Comparison of ENCODE assay signal across 8 cellular contexts in the genomic region with DNA sequence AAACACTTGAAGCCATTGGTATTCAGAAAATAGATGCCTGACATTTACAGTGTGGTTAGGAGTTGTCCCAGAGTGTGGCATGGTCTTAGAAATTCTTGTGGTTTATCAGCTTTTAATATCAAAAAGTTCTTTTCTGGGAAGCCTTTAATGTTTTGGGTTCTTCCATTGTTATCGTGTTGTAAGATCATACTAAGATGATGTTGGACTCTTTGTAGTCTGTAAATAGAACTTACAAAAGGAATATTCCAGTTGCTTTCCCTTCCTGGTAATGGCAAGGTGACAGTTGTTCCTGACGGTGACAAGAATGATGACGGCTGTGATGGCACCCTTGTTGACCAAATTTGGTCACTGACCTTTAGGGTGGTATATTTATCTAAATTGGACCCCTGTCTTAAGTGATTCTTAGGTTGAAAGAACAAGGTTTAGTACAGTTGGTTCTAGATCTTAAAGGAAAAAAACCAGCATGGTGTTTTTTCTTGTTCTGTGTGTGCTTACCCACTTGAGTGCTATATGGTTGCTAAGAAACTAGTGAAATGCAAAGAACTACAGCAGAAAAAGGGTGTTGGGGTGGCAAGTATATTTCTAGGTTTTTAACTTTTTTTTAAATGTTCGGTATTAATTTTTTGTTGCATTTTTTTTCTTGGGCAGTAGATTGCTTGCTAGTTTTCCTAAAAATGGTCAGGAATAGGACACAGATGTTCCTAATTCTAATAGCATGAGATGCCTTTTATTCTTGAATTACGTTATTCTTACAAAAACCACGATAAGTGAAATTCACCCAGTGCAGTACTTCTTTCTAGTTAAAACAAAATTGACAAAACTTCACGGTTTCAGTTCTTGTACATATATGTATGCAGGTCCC. TPM values are rescaled to one million over a fixed set of nuclear protein-coding genes. Genes with fewer than 3 reads are reported as not detected.
DNase-seq lines count a peak whose midpoint lies in the region; ATAC-seq and TF ChIP-seq lines count a peak whose summit lies in the region.

No MANE protein-coding gene starts in this region.

- peak overlapping the region; percentile 35 for H3K27ac Mint-ChIP-seq in activated naive CD8-positive, alpha-beta T cell treated with anti-CD3 and anti-CD28 coated beads, Interleukin-2, amount 10 ng/mL, durations not matched to agents 7 days and 5 days

- TF ChIP-seq POLR2A in right lobe of liver (IDR thresholded peaks at IDR 0.05): no peak

- 18 to 20% methylated on average over 7 of the region's 7 CpGs for WGBS in heart right ventricle, 2 donors
- WGBS in right lobe of liver (ENCODE audit: insufficient coverage, low coverage, low lambda C conversion rate, missing lambda C conversion rate): 10% methylated on average over 7 of the region's 7 CpGs
- WGBS in aorta, 2 donors: 0 to 1% methylated on average over 7 of the region's 7 CpGs

- peaks cover 42% of the 10 kb centered on the region for H3K4me1 Mint-ChIP-seq in activated naive CD8-positive, alpha-beta T cell treated with anti-CD3 and anti-CD28 coated beads, Interleukin-2, amount 10 ng/mL, durations not matched to agents 7 days and 5 days

- H3K36me3 Mint-ChIP-seq in activated naive CD8-positive, alpha-beta T cell treated with anti-CD3 and anti-CD28 coated beads, Interleukin-2, amount 10 ng/mL, durations not matched to agents 7 days and 5 days: peaks cover 33% of the 10 kb centered on the region

- peaks cover 7% of the 10 kb centered on the region for H3K27me3 Mint-ChIP-seq in activated naive CD8-positive, alpha-beta T cell treated with anti-CD3 and anti-CD28 coated beads, Interleukin-2, amount 10 ng/mL, durations not matched to agents 7 days and 5 days

- ATAC-seq in heart right ventricle (peak in 3 of 8 donors; percentile 6 to 39 (median 27)), left cardiac atrium (no peak), right lobe of liver (peak in 1 of 4 donors; percentile 9), aorta (ENCODE audit: low FRiP score) (no peak)
- ATAC-seq in activated naive CD8-positive, alpha-beta T cell treated with anti-CD3 and anti-CD28 coated beads, Interleukin-2, amount 10 ng/mL, durations not matched to agents 7 days and 5 days (ENCODE audit: low read depth): no peak

- H3K9me3 ChIP-seq in heart right ventricle (no peaks in the 10 kb centered on the region), right lobe of liver (no peaks in the 10 kb centered on the region), aorta (ENCODE audit: control insufficient read depth, low read length) (no peaks in the 10 kb centered on the region)

- H3K27ac ChIP-seq in heart right ventricle (peak overlapping the region; percentile 94 to 100 (median 99)), right lobe of liver (peak overlapping the region; percentile 95 to 97 (median 97)), aorta (ENCODE audit: low read depth in 1 of 2, low read length in 2 of 2) (no peak overlapping the region)

- H3K4me3 ChIP-seq in heart right ventricle: peak overlapping the region; percentile 75 to 96 (median 91)
- H3K4me3 ChIP-seq in right lobe of liver: peak overlapping the region; percentile 73 to 89 (median 81)
- peak overlapping the region; percentile 77 to 96 for H3K4me3 ChIP-seq in aorta (ENCODE audit: low read length in 2 of 2)

- POLR2A ChIA-PET in activated naive CD8-positive, alpha-beta T cell treated with anti-CD3 and anti-CD28 coated beads, Interleukin-2, amount 10 ng/mL, durations not matched to agents 7 days and 5 days (lab: Charles Lee): interaction anchor here (0.6 to 1.4 kb wide), 3 partner anchors 9 to 185 kb away, joined by 3 to 6 read pairs (median 6); partner anchors contain the start of genes FAM216A and GPN3

- H3K36me3 ChIP-seq in heart right ventricle (peaks cover 0 to 61% (median 9%) of the 10 kb centered on the region in 9 donors), right lobe of liver (peaks cover 0 to 16% (median 3%) of the 10 kb centered on the region in 4 donors), aorta (ENCODE audit: control insufficient read depth in 1 of 2, insufficient read depth in 2 of 2, low read length in 1 of 2) (peaks cover 0 to 2% of the 10 kb centered on the region in 2 donors)

- H3K27me3 ChIP-seq in heart right ventricle (no peaks in the 10 kb centered on the region), right lobe of liver (no peaks in the 10 kb centered on the region), aorta (ENCODE audit: control insufficient read depth in 1 of 2, insufficient read depth in 2 of 2, low read length in 1 of 2) (no peaks in the 10 kb centered on the region)

- peaks cover 0 to 79% (median 67%) of the 10 kb centered on the region in 9 donors for H3K4me1 ChIP-seq in heart right ventricle
- H3K4me1 ChIP-seq in right lobe of liver: peaks cover 0 to 51% (median 21%) of the 10 kb centered on the region in 4 donors
- H3K4me1 ChIP-seq in aorta (ENCODE audit: control insufficient read depth in 1 of 2, insufficient read depth in 2 of 2, low read length in 2 of 2): peaks cover 2 to 4% of the 10 kb centered on the region in 2 donors

- H3K9me3 Mint-ChIP-seq in activated naive CD8-positive, alpha-beta T cell treated with anti-CD3 and anti-CD28 coated beads, Interleukin-2, amount 10 ng/mL, durations not matched to agents 7 days and 5 days: no peaks in the 10 kb centered on the region

- intact Hi-C loops in heart right ventricle (cut with DNase I) (loop anchor here in 6 of 10 donors (2.0 to 10.0 kb wide), 7 partner anchors 36 to 181 kb away; no protein-coding TSS in a partner anchor), left cardiac atrium (cut with DNase I) (loop anchor here in 1 of 2 donors (5.0 to 10.0 kb wide), 2 partner anchors 36 to 178 kb away; no protein-coding TSS in a partner anchor), right lobe of liver (cut with DNase I) (loop anchor here in 1 of 2 donors (10.0 kb wide), 2 partner anchors 62 to 178 kb away; no protein-coding TSS in a partner anchor), aorta (cut with DNase I) (loop anchor here (5.0 kb wide), 4 partner anchors 34 to 176 kb away; no protein-coding TSS in a partner anchor)

- DNase-seq in heart right ventricle: no peak
- no peak for DNase-seq in left cardiac atrium
- no peak for DNase-seq in activated naive CD8-positive, alpha-beta T cell treated with anti-CD3 and anti-CD28 coated beads, Interleukin-2, amount 10 ng/mL, durations not matched to agents 7 days and 5 days
- DNase-seq in right lobe of liver: no peak
- no peak for DNase-seq in aorta
- no peak for DNase-seq in NCI-H82 treated with DMSO at 0.1 percent for 48 hours (lab: John Stamatoyannopoulos, UW; ENCODE audit: unreplicated experiment)
- DNase-seq in GDM1 (lab: John Stamatoyannopoulos, UW): no peak
- no peak for DNase-seq in H4 (ENCODE audit: low spot score)

- no peak for TF ChIP-seq CTCF in heart right ventricle (IDR thresholded peaks at IDR 0.05)
- TF ChIP-seq CTCF in right lobe of liver (IDR thresholded peaks at IDR 0.05): no peak

- H3K4me3 Mint-ChIP-seq in activated naive CD8-positive, alpha-beta T cell treated with anti-CD3 and anti-CD28 coated beads, Interleukin-2, amount 10 ng/mL, durations not matched to agents 7 days and 5 days: peak overlapping the region; percentile 88

RNA-seq across cellular contexts. Expression of gene ATP2A2, which starts 2.1 kb away (rescaled TPM):
- total RNA-seq in heart right ventricle: 1,000 to 10,000 TPM; 1,003 to 4,750 (median 1,632) TPM
- polyA plus RNA-seq in heart right ventricle: 100 to 1,000 TPM; 316 to 678 TPM
- 1,000 to 10,000 TPM; 2,696 to 3,455 TPM for total RNA-seq in left cardiac atrium
- 10 to 100 TPM; 96.1 to 100.0 TPM for total RNA-seq in activated naive CD8-positive, alpha-beta T cell treated with anti-CD3 and anti-CD28 coated beads, Interleukin-2, amount 10 ng/mL, durations not matched to agents 7 days and 5 days
- 100 to 1,000 TPM in 4 of 6 experiments, 10 to 100 TPM in 2; 95.6 to 155 (median 113) TPM for total RNA-seq in right lobe of liver
- total RNA-seq in aorta: 100 to 1,000 TPM; 231 to 285 TPM
- polyA plus RNA-seq in aorta: 100 to 1,000 TPM in 1 of 2 donors, 10 to 100 TPM in 1; 41.3 to 104 TPM
- 50.5 and 74.7 TPM in 2 replicates for total RNA-seq in H4 (2014; rRNA removed; shearing (Covaris generic))

Comparison
In these comparisons a context has a peak if more than half of its experiments do, and no peak if none do; other contexts are left out.
1. H3K27ac ChIP-seq: peak in heart right ventricle (10 of 10) and right lobe of liver (3 of 3); none in aorta (0 of 2).
2. Peak in every context shown above with its lines, with median percentiles within 50 percentile points of each other: H3K4me3 ChIP-seq.